ENCODE assay signal across 1 cellular context in genomic region chr6:36760685-36761435, GRCh38.
TF ChIP-seq lines count a peak whose summit lies in the region.

No MANE protein-coding gene starts in this region.

TF ChIP-seq in SK-N-SH treated with all-trans-retinoic acid at 6 μM for 48 hours, 23 proteins besides CTCF, POLR2A, EP300 and RAD21:
- no peak for TF ChIP-seq ZFP3 (CRISPR knock-in tag; IDR thresholded peaks at IDR 0.05)
- no peak for TF ChIP-seq PATZ1 (CRISPR knock-in tag; IDR thresholded peaks at IDR 0.05; ENCODE audit: borderline replicate concordance)
- TF ChIP-seq, protein P1, sequence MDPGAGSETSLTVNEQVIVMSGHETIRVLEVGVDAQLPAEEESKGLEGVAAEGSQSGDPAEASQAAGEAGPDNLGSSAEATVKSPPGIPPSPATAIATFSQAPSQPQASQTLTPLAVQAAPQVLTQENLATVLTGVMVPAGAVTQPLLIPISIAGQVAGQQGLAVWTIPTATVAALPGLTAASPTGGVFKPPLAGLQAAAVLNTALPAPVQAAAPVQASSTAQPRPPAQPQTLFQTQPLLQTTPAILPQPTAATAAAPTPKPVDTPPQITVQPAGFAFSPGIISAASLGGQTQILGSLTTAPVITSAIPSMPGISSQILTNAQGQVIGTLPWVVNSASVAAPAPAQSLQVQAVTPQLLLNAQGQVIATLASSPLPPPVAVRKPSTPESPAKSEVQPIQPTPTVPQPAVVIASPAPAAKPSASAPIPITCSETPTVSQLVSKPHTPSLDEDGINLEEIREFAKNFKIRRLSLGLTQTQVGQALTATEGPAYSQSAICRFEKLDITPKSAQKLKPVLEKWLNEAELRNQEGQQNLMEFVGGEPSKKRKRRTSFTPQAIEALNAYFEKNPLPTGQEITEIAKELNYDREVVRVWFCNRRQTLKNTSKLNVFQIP (CRISPR knock-in tag; IDR thresholded peaks at IDR 0.05; ENCODE audit: borderline replicate concordance, low read depth) = no peak
- no peak for TF ChIP-seq CSRNP3 (CRISPR knock-in tag; IDR thresholded peaks at IDR 0.05)
- no peak for TF ChIP-seq ZC3H10 (CRISPR knock-in tag; IDR thresholded peaks at IDR 0.05)
- TF ChIP-seq CSDC2 (CRISPR knock-in tag; IDR thresholded peaks at IDR 0.05) = no peak
- TF ChIP-seq SNAI2 (CRISPR knock-in tag; IDR thresholded peaks at IDR 0.05) = no peak
- TF ChIP-seq ZNF70 (CRISPR knock-in tag; IDR thresholded peaks at IDR 0.05) = no peak
- no peak for TF ChIP-seq TCF4 (CRISPR knock-in tag; IDR thresholded peaks at IDR 0.05; ENCODE audit: borderline replicate concordance)
- no peak for TF ChIP-seq ISL1 (CRISPR knock-in tag; IDR thresholded peaks at IDR 0.05)
- no peak for TF ChIP-seq ARNTL (CRISPR knock-in tag; IDR thresholded peaks at IDR 0.05; ENCODE audit: borderline replicate concordance, low read depth)
- no peak for TF ChIP-seq ZNF565 (CRISPR knock-in tag; conservative IDR thresholded peaks at IDR 0.05; ENCODE audit: low read depth)
- no peak for TF ChIP-seq ESRRG (CRISPR knock-in tag; IDR thresholded peaks at IDR 0.05)
- no peak for TF ChIP-seq BACH2 (CRISPR knock-in tag; IDR thresholded peaks at IDR 0.05; ENCODE audit: borderline replicate concordance)
- no peak for TF ChIP-seq GLIS3 (CRISPR knock-in tag; IDR thresholded peaks at IDR 0.05)
- no peak for TF ChIP-seq ZNF8 (CRISPR knock-in tag; IDR thresholded peaks at IDR 0.05)
- TF ChIP-seq RARB (CRISPR knock-in tag; IDR thresholded peaks at IDR 0.05) = no peak
- TF ChIP-seq OSR1 (CRISPR knock-in tag; IDR thresholded peaks at IDR 0.05) = no peak
- no peak for TF ChIP-seq CREB5 (CRISPR knock-in tag; IDR thresholded peaks at IDR 0.05; ENCODE audit: low read depth)
TF ChIP-seq in SK-N-SH treated with all-trans-retinoic acid at 6 μM for 48 hours: peak in this region for 0.
